Comparison of ENCODE assay signal across 1 cellular context in genomic region chr2:11290713-11291112, GRCh38.
TF ChIP-seq lines count a peak whose summit lies in the region.

No MANE protein-coding gene starts in this region.

TF ChIP-seq in WTC11, 78 proteins besides CTCF, POLR2A, EP300 and RAD21 (continued from another document):
- TF ChIP-seq PRDM15 (CRISPR knock-in tag; IDR thresholded peaks at IDR 0.05) (no peak), HMGA2 (CRISPR knock-in tag; IDR thresholded peaks at IDR 0.05) (no peak), ZNF512 (CRISPR knock-in tag; IDR thresholded peaks at IDR 0.05; ENCODE audit: borderline replicate concordance) (no peak), MYBL2 (CRISPR knock-in tag; IDR thresholded peaks at IDR 0.05) (no peak), E2F1 (CRISPR knock-in tag; IDR thresholded peaks at IDR 0.05) (no peak), ZMAT4 (CRISPR knock-in tag; IDR thresholded peaks at IDR 0.05) (no peak), FOXJ3 (CRISPR knock-in tag; IDR thresholded peaks at IDR 0.05; ENCODE audit: borderline replicate concordance) (no peak), ZNF219 (CRISPR knock-in tag; IDR thresholded peaks at IDR 0.05; ENCODE audit: borderline replicate concordance) (no peak), ZBTB43 (CRISPR knock-in tag; IDR thresholded peaks at IDR 0.05) (no peak), ATF1 (CRISPR knock-in tag; IDR thresholded peaks at IDR 0.05) (no peak), STAT6 (CRISPR knock-in tag; conservative IDR thresholded peaks at IDR 0.05; ENCODE audit: low read depth) (no peak), EMX1 (CRISPR knock-in tag; IDR thresholded peaks at IDR 0.05) (no peak), SMAD4 (CRISPR knock-in tag; IDR thresholded peaks at IDR 0.05) (no peak), TCF7 (CRISPR knock-in tag; IDR thresholded peaks at IDR 0.05; ENCODE audit: low read depth) (no peak), E2F4 (CRISPR knock-in tag; IDR thresholded peaks at IDR 0.05; ENCODE audit: borderline replicate concordance, low read depth) (no peak), ZNF263 (CRISPR knock-in tag; IDR thresholded peaks at IDR 0.05; ENCODE audit: low read depth) (no peak), ZNF121 (CRISPR knock-in tag; IDR thresholded peaks at IDR 0.05) (no peak), CDX4 (CRISPR knock-in tag; IDR thresholded peaks at IDR 0.05; ENCODE audit: borderline replicate concordance) (no peak), NFYB (CRISPR knock-in tag; conservative IDR thresholded peaks at IDR 0.05; ENCODE audit: low read depth) (no peak)
TF ChIP-seq in WTC11: peak in this region for 0.
